Comparison of ENCODE assay signal across 8 cellular contexts in genomic region chr7:20786779-20787651, GRCh38. TPM values are rescaled to one million over a fixed set of nuclear protein-coding genes. Genes with fewer than 3 reads are reported as not detected.
DNase-seq lines count a peak whose midpoint lies in the region; ATAC-seq and TF ChIP-seq lines count a peak whose summit lies in the region.

SP8 (minus strand) TSS chr7:20786886; CDS start chr7:20786798, 88 bp downstream.

- no peak for ATAC-seq in CD8-positive, alpha-beta T cell
- peak; percentile 22 for ATAC-seq in RWPE2 (ENCODE audit: low read depth)
- ATAC-seq in natural killer cell treated with Interleukin-12 subunit alpha and Interleukin-12 subunit beta and Interleukin-15 and Interleukin-18, amount 100 ng/mL, for 72 hours = peak; percentile 60 to 67

- H3K4me3 ChIP-seq in CD8-positive, alpha-beta T cell (ENCODE audit: low read depth, low read length) = peak within 1 kb of the TSS; percentile 30
- H3K4me3 ChIP-seq in HL-60 (replicated peaks; ENCODE audit: insufficient read depth, low read length) = 0 out of 2 replicates have a peak within 1 kb of the TSS, but pooled peaks have one; percentile 9
- H3K4me3 ChIP-seq in RWPE2 (ENCODE audit: severe bottlenecking) = peak within 1 kb of the TSS; percentile 41
- H3K4me3 ChIP-seq in ectodermal cell (ENCODE audit: insufficient read depth, low read depth, low read length) = peak within 1 kb of the TSS; percentile 88
- H3K4me3 ChIP-seq in adrenal gland = peak within 1 kb of the TSS in 1 of 4 donors; percentile 37

- peaks cover 78% of the 10 kb centered on the region for H3K27me3 Mint-ChIP-seq in CD8-positive, alpha-beta T cell (ENCODE audit: low read depth)
- H3K27me3 Mint-ChIP-seq in natural killer cell treated with Interleukin-12 subunit alpha and Interleukin-12 subunit beta and Interleukin-15 and Interleukin-18, amount 100 ng/mL, for 72 hours = peaks cover 47 to 71% of the 10 kb centered on the region in 2 donors

- H3K9me3 ChIP-seq in CD8-positive, alpha-beta T cell (ENCODE audit: low read length) = no peaks in the 10 kb centered on the region
- H3K9me3 ChIP-seq in RWPE2 (ENCODE audit: severe bottlenecking) (no peaks in the 10 kb centered on the region), ectodermal cell (ENCODE audit: control insufficient read depth, low read length) (no peaks in the 10 kb centered on the region), adrenal gland (replicated peaks in 1 of 3) (no peaks in the 10 kb centered on the region)

- 0 to 1% methylated on average over 50 of the region's 50 CpGs for WGBS in ectodermal cell, 2 experiments
- WGBS in adrenal gland, 4 donors = 7 to 11% (median 9%) methylated on average over 25 to 50 of the region's 50 CpGs

- H3K4me3 Mint-ChIP-seq in CD8-positive, alpha-beta T cell = peak within 1 kb of the TSS; percentile 64
- peak within 1 kb of the TSS; percentile 67 for H3K4me3 Mint-ChIP-seq in natural killer cell treated with Interleukin-12 subunit alpha and Interleukin-12 subunit beta and Interleukin-15 and Interleukin-18, amount 100 ng/mL, for 72 hours

- POLR2A ChIA-PET in CD8-positive, alpha-beta T cell (lab: Charles Lee) = no interaction called here

- H3K27me3 ChIP-seq in CD8-positive, alpha-beta T cell (ENCODE audit: insufficient read depth, low read length) = peaks cover 43% of the 10 kb centered on the region
- peaks cover 69% of the 10 kb centered on the region for H3K27me3 ChIP-seq in HL-60 (ENCODE audit: insufficient read depth, poor library complexity, severe bottlenecking)
- peaks cover 77% of the 10 kb centered on the region for H3K27me3 ChIP-seq in RWPE2 (ENCODE audit: insufficient read depth, poor library complexity, severe bottlenecking)
- H3K27me3 ChIP-seq in ectodermal cell (ENCODE audit: control insufficient read depth, insufficient read depth, low read length, poor library complexity, severe bottlenecking) = peaks cover 78% of the 10 kb centered on the region
- H3K27me3 ChIP-seq in adrenal gland = peaks cover 98% of the 10 kb centered on the region

- peaks cover 17% of the 10 kb centered on the region for H3K4me1 ChIP-seq in CD8-positive, alpha-beta T cell (ENCODE audit: insufficient read depth, low read length)
- H3K4me1 ChIP-seq in RWPE2 (ENCODE audit: insufficient read depth, poor library complexity, severe bottlenecking) (peaks cover 13% of the 10 kb centered on the region), ectodermal cell (ENCODE audit: control insufficient read depth, insufficient read depth, low read length) (peaks cover 30% of the 10 kb centered on the region), adrenal gland (replicated peaks in 1 of 2) (peaks cover 5 to 20% of the 10 kb centered on the region in 2 donors)

- H3K36me3 Mint-ChIP-seq in CD8-positive, alpha-beta T cell = no peaks in the 10 kb centered on the region
- H3K36me3 Mint-ChIP-seq in natural killer cell treated with Interleukin-12 subunit alpha and Interleukin-12 subunit beta and Interleukin-15 and Interleukin-18, amount 100 ng/mL, for 72 hours = peaks cover 36% of the 10 kb centered on the region

- H3K9me3 Mint-ChIP-seq in CD8-positive, alpha-beta T cell = peaks cover 9% of the 10 kb centered on the region
- H3K9me3 Mint-ChIP-seq in natural killer cell treated with Interleukin-12 subunit alpha and Interleukin-12 subunit beta and Interleukin-15 and Interleukin-18, amount 100 ng/mL, for 72 hours = peaks cover 4% of the 10 kb centered on the region

- H3K27ac ChIP-seq in CD8-positive, alpha-beta T cell (ENCODE audit: low read depth, low read length) = no peak within 1 kb of the TSS
- H3K27ac ChIP-seq in HL-60 (replicated peaks) = no peak within 1 kb of the TSS
- peak within 1 kb of the TSS; percentile 72 for H3K27ac ChIP-seq in RWPE2 (ENCODE audit: poor library complexity, severe bottlenecking)
- peak within 1 kb of the TSS; percentile 83 for H3K27ac ChIP-seq in ectodermal cell (ENCODE audit: insufficient read depth, low read depth, low read length, poor library complexity, severe bottlenecking)
- H3K27ac ChIP-seq in adrenal gland = no peak within 1 kb of the TSS

- DNase-seq in CD8-positive, alpha-beta T cell = peak in 1 of 7 experiments; percentile 16
- DNase-seq in HL-60 (ENCODE audit: low read depth in 1 of 2, low spot score in 1 of 2) = no peak
- DNase-seq in RWPE2 (ENCODE audit: low spot score) = peak; percentile 75
- no peak for DNase-seq in natural killer cell treated with Interleukin-12 subunit alpha and Interleukin-12 subunit beta and Interleukin-15 and Interleukin-18, amount 100 ng/mL, for 72 hours (ENCODE audit: low spot score)
- no peak for DNase-seq in adrenal gland
- DNase-seq in hippocampal formation (lab: John Stamatoyannopoulos, UW) = no peak
- DNase-seq in globus pallidus (ENCODE audit: low spot score) = no peak

- intact Hi-C loops in CD8-positive, alpha-beta T cell (cut with DNase I, micrococcal nuclease) = no loop called here
- intact Hi-C loops in adrenal gland (cut with DNase I) = loop anchor here in 1 of 2 donors (10.0 kb wide), 1 partner anchor 718 kb away; no protein-coding TSS in a partner anchor

- CTCF ChIA-PET in CD8-positive, alpha-beta T cell (lab: Charles Lee) = no interaction called here

- TF ChIP-seq CTCF in CD8-positive, alpha-beta T cell (IDR thresholded peaks at IDR 0.05) = no peak
- TF ChIP-seq CTCF in HL-60 (IDR thresholded peaks at IDR 0.05; ENCODE audit: insufficient read depth, low read length) (no peak), RWPE2 (IDR thresholded peaks at IDR 0.05; ENCODE audit: poor library complexity, severe bottlenecking) (no peak), adrenal gland (IDR thresholded peaks at IDR 0.05) (no peak)

- peaks cover 19% of the 10 kb centered on the region for H3K4me1 Mint-ChIP-seq in CD8-positive, alpha-beta T cell (ENCODE audit: low read depth)
- H3K4me1 Mint-ChIP-seq in natural killer cell treated with Interleukin-12 subunit alpha and Interleukin-12 subunit beta and Interleukin-15 and Interleukin-18, amount 100 ng/mL, for 72 hours (ENCODE audit: low read depth in 2 of 2) = peaks cover 17 to 29% of the 10 kb centered on the region in 2 donors

- H3K36me3 ChIP-seq in CD8-positive, alpha-beta T cell (ENCODE audit: insufficient read depth, low read length) = no peaks in the 10 kb centered on the region
- H3K36me3 ChIP-seq in RWPE2 (ENCODE audit: low read depth) (peaks cover 5% of the 10 kb centered on the region; the same call in 1 of the 2 replicates), ectodermal cell (ENCODE audit: control insufficient read depth, insufficient read depth, low read length) (peaks cover 13% of the 10 kb centered on the region), adrenal gland (replicated peaks in 1 of 2) (no peaks in the 10 kb centered on the region)

- TF ChIP-seq POLR2A in adrenal gland (IDR thresholded peaks at IDR 0.05) = no peak

- H3K27ac Mint-ChIP-seq in CD8-positive, alpha-beta T cell = no peak within 1 kb of the TSS
- H3K27ac Mint-ChIP-seq in natural killer cell treated with Interleukin-12 subunit alpha and Interleukin-12 subunit beta and Interleukin-15 and Interleukin-18, amount 100 ng/mL, for 72 hours = peak within 1 kb of the TSS in 1 of 2 donors; percentile 18

RNA-seq across cellular contexts. Expression of gene SP8, which starts in this region (rescaled TPM):
- total RNA-seq in CD8-positive, alpha-beta T cell = not detected
- 45.2 TPM for polyA plus RNA-seq in ectodermal cell (2013, experiment 1 of 4)
- polyA plus RNA-seq in ectodermal cell (2013, experiment 2 of 4) = 64.6 TPM
- polyA plus RNA-seq in ectodermal cell (2013, experiment 3 of 4) = 44.9 TPM
- polyA plus RNA-seq in ectodermal cell (2013, experiment 4 of 4) = 44.9 TPM
- total RNA-seq in natural killer cell treated with Interleukin-12 subunit alpha and Interleukin-12 subunit beta and Interleukin-15 and Interleukin-18, amount 100 ng/mL, for 72 hours = not detected
- total RNA-seq in adrenal gland = not detected
- polyA plus RNA-seq in adrenal gland = not detected

Comparison
In these comparisons a context has a peak if more than half of its experiments do, and no peak if none do; other contexts are left out.
1. Peak in ATAC-seq in natural killer cell treated with Interleukin-12 subunit alpha and Interleukin-12 subunit beta and Interleukin-15 and Interleukin-18, amount 100 ng/mL, for 72 hours; RNA of the gene not detected or under 1 TPM.
2. H3K27ac ChIP-seq: peak in RWPE2 (single experiment) and ectodermal cell (single experiment); none in CD8-positive, alpha-beta T cell (single experiment), HL-60 (single experiment) and adrenal gland (0 of 5).